ENCODE assay signal across 8 cellular contexts in the genomic region with DNA sequence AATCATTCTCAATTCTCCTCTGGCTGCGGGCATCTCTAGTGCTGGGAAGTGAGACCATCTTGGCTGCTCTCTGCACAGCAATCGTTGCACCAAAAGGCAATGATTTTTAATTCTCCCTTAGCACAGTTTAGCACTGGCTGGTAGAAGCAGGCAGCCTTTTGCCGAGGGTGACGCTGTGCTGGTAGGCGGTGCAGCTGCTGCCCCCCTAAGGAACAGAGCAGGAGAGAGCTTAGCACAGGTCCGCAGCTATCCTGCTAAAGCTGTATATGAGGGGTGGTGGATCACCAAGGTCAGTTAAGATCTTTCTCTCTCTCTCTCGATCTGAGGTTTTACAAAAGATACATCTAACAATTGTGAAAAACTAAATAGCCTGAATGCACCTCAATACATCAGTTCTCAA.
DNase-seq lines count a peak whose midpoint lies in the region; ATAC-seq, FAIRE-seq and TF ChIP-seq lines count a peak whose summit lies in the region.
"Had no signal": no experiment of that assay in that cellular context is flagged by ENCODE, and none has a peak within 500 bp of the region (broad histone marks: within the 10 kb centered on the region; RNA-seq: fewer than 3 reads in every experiment).

No MANE protein-coding gene starts in this region.

- no peaks in the 10 kb centered on the region for H3K4me1 ChIP-seq in trophoblast cell (ENCODE audit: control insufficient read depth in 1 of 2, insufficient read depth in 2 of 2, low read length in 2 of 2)

- H2AFZ ChIP-seq in trophoblast cell (ENCODE audit: insufficient read depth, low read length, poor library complexity), result no peak overlapping the region

- H3K36me3 Mint-ChIP-seq in WTC11, result no peaks in the 10 kb centered on the region

- H3K79me2 ChIP-seq in trophoblast cell (ENCODE audit: control insufficient read depth, insufficient read depth, low read length, poor library complexity), result no peaks in the 10 kb centered on the region

- no peak overlapping the region for H4K91ac ChIP-seq in trophoblast cell (ENCODE audit: low read depth, low read length)

- no peak overlapping the region for H3K23ac ChIP-seq in trophoblast cell (ENCODE audit: low read length)

- H2AK5ac ChIP-seq in trophoblast cell (ENCODE audit: low read length), result no peak overlapping the region

- no peak for TF ChIP-seq CTCF in WTC11 (IDR thresholded peaks at IDR 0.05)
- no peak for TF ChIP-seq CTCF in fibroblast of the aortic adventitia (IDR thresholded peaks at IDR 0.05; ENCODE audit: insufficient read depth, low read length)

- H3K9me3 ChIP-seq in trophoblast cell (ENCODE audit: insufficient read depth, low read depth, low read length), result no peaks in the 10 kb centered on the region

- no CpG with 5 or more reads among the region's 7 CpGs for WGBS in trophoblast cell (ENCODE audit: extremely low coverage, insufficient coverage, insufficient read length)

- no peak overlapping the region for H3K14ac ChIP-seq in trophoblast cell (ENCODE audit: low read length)

- peaks cover 9% of the 10 kb centered on the region for H3K27me3 Mint-ChIP-seq in WTC11 (ENCODE audit: low read depth)

- no peak overlapping the region for H3K9ac ChIP-seq in trophoblast cell (ENCODE audit: low read length)

- H3K4me3 Mint-ChIP-seq in WTC11, result no peak overlapping the region

- no peak overlapping the region for H2BK12ac ChIP-seq in trophoblast cell (ENCODE audit: low read length)

- CTCF ChIA-PET in WTC11 (lab: Charles Lee), result interaction anchor here (0.6 to 2.1 kb wide), 6 partner anchors 10 to 870 kb away, joined by 3 to 6 read pairs (median 3); no protein-coding TSS in a partner anchor

- H3K9me3 Mint-ChIP-seq in WTC11, result no peaks in the 10 kb centered on the region

- no peak overlapping the region for H3K27ac ChIP-seq in trophoblast cell (ENCODE audit: low read depth, low read length)

- no peak for TF ChIP-seq POLR2A in H54 (IDR thresholded peaks at IDR 0.05; ENCODE audit: low read depth, low read length)

- no peaks in the 10 kb centered on the region for H3K79me1 ChIP-seq in trophoblast cell (ENCODE audit: low read length)

- no peaks in the 10 kb centered on the region for H3K36me3 ChIP-seq in trophoblast cell (ENCODE audit: control insufficient read depth in 1 of 2, insufficient read depth in 2 of 2, low read length in 2 of 2)

- no peak overlapping the region for H4K8ac ChIP-seq in trophoblast cell (ENCODE audit: low read depth, low read length)

- no peak overlapping the region for H3K4ac ChIP-seq in trophoblast cell (ENCODE audit: low read depth, low read length)

- ATAC-seq in GM18909 (IDR thresholded peaks at IDR 0.05; ENCODE audit: poor library complexity, unreplicated experiment) (peak; percentile 53), WTC11 (peak; percentile 97), HG03342 (IDR thresholded peaks at IDR 0.05; ENCODE audit: unreplicated experiment) (no peak)

- no peaks in the 10 kb centered on the region for H3K27me3 ChIP-seq in trophoblast cell (ENCODE audit: insufficient read depth, low read length)

- POLR2A ChIA-PET in WTC11 (lab: Charles Lee), result no interaction called here

- no peak overlapping the region for H2BK120ac ChIP-seq in trophoblast cell (ENCODE audit: insufficient read depth, low read length, poor library complexity)

- H2BK5ac ChIP-seq in trophoblast cell (ENCODE audit: low read depth, low read length, poor library complexity), result no peak overlapping the region

- peak; percentile 36 for DNase-seq in WTC11 (ENCODE audit: low spot score)
- peak; percentile 7 for DNase-seq in fibroblast of the aortic adventitia (ENCODE audit: low read depth)
- peak; percentile 19 to 31 for DNase-seq in stimulated activated CD8-positive, alpha-beta memory T cell treated with anti-CD3 and anti-CD28 coated beads, Interleukin-4, amount 100 ng/mL, for 1 hour (ENCODE audit: low read depth in 2 of 2, low spot score in 1 of 2)
- DNase-seq in trophoblast cell, result no peak
- DNase-seq in H54 (ENCODE audit: insufficient read length, low spot score), result no peak
- DNase-seq: NCI-H748 treated with DMSO at 0.1 percent for 48 hours had no signal

- H4K12ac ChIP-seq in trophoblast cell (ENCODE audit: low read depth, low read length), result no peak overlapping the region

- no peak overlapping the region for H3K4me2 ChIP-seq in trophoblast cell (ENCODE audit: low read length)

- H3K18ac ChIP-seq in trophoblast cell (ENCODE audit: low read length), result no peak overlapping the region

- no peak overlapping the region for H3K27ac Mint-ChIP-seq in WTC11

- H3K4me1 Mint-ChIP-seq in WTC11, result peaks cover 5% of the 10 kb centered on the region; the same call in 1 of the 2 replicates

- H3K4me3 ChIP-seq in fibroblast of the aortic adventitia (ENCODE audit: low read depth, low read length) (no peak overlapping the region), trophoblast cell (ENCODE audit: low read depth, low read length) (no peak overlapping the region)

- FAIRE-seq in H54 (lab: Jason Lieb, UNC), result no peak

TF ChIP-seq in WTC11, 78 proteins besides CTCF, POLR2A, EP300 and RAD21:
- TF ChIP-seq, protein P1, sequence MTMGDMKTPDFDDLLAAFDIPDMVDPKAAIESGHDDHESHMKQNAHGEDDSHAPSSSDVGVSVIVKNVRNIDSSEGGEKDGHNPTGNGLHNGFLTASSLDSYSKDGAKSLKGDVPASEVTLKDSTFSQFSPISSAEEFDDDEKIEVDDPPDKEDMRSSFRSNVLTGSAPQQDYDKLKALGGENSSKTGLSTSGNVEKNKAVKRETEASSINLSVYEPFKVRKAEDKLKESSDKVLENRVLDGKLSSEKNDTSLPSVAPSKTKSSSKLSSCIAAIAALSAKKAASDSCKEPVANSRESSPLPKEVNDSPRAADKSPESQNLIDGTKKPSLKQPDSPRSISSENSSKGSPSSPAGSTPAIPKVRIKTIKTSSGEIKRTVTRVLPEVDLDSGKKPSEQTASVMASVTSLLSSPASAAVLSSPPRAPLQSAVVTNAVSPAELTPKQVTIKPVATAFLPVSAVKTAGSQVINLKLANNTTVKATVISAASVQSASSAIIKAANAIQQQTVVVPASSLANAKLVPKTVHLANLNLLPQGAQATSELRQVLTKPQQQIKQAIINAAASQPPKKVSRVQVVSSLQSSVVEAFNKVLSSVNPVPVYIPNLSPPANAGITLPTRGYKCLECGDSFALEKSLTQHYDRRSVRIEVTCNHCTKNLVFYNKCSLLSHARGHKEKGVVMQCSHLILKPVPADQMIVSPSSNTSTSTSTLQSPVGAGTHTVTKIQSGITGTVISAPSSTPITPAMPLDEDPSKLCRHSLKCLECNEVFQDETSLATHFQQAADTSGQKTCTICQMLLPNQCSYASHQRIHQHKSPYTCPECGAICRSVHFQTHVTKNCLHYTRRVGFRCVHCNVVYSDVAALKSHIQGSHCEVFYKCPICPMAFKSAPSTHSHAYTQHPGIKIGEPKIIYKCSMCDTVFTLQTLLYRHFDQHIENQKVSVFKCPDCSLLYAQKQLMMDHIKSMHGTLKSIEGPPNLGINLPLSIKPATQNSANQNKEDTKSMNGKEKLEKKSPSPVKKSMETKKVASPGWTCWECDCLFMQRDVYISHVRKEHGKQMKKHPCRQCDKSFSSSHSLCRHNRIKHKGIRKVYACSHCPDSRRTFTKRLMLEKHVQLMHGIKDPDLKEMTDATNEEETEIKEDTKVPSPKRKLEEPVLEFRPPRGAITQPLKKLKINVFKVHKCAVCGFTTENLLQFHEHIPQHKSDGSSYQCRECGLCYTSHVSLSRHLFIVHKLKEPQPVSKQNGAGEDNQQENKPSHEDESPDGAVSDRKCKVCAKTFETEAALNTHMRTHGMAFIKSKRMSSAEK (CRISPR knock-in tag; IDR thresholded peaks at IDR 0.05; ENCODE audit: borderline replicate concordance), result no peak
- TF ChIP-seq, protein P2, sequence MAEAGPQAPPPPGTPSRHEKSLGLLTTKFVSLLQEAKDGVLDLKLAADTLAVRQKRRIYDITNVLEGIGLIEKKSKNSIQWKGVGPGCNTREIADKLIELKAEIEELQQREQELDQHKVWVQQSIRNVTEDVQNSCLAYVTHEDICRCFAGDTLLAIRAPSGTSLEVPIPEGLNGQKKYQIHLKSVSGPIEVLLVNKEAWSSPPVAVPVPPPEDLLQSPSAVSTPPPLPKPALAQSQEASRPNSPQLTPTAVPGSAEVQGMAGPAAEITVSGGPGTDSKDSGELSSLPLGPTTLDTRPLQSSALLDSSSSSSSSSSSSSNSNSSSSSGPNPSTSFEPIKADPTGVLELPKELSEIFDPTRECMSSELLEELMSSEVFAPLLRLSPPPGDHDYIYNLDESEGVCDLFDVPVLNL (CRISPR knock-in tag; IDR thresholded peaks at IDR 0.05; ENCODE audit: borderline replicate concordance, low read depth), result no peak
- no peak for TF ChIP-seq TCF7 (CRISPR knock-in tag; IDR thresholded peaks at IDR 0.05; ENCODE audit: low read depth)

Comparison
In these comparisons a context has a peak if more than half of its experiments do, and no peak if none do; other contexts are left out.
1. DNase-seq: peak in WTC11 (single experiment), fibroblast of the aortic adventitia (single experiment) and stimulated activated CD8-positive, alpha-beta memory T cell treated with anti-CD3 and anti-CD28 coated beads, Interleukin-4, amount 100 ng/mL, for 1 hour (2 of 2); none in trophoblast cell (0 of 2) and H54 (single experiment).